In genomic region chr2:152455738-152456137, GRCh38 we compare ENCODE assay signal across 16 cellular contexts.
DNase-seq lines count a peak whose midpoint lies in the region; ATAC-seq, FAIRE-seq and TF ChIP-seq lines count a peak whose summit lies in the region.
"Had no signal": no experiment of that assay in that cellular context is flagged by ENCODE, and none has a peak within 500 bp of the region (broad histone marks: within the 10 kb centered on the region; RNA-seq: fewer than 3 reads in every experiment).

No MANE protein-coding gene starts in this region.

- H3K79me2 ChIP-seq in smooth muscle cell (ENCODE audit: low read depth) = peaks cover 63% of the 10 kb centered on the region

- H3K27me3 ChIP-seq in SJSA1 (replicated peaks) (no peaks in the 10 kb centered on the region), dorsolateral prefrontal cortex (no peaks in the 10 kb centered on the region), smooth muscle cell (ENCODE audit: low read depth) (no peaks in the 10 kb centered on the region)
- H3K27me3 ChIP-seq: BE2C had no signal

- H3K36me3 ChIP-seq in SJSA1 = no peaks in the 10 kb centered on the region
- H3K36me3 ChIP-seq in smooth muscle cell (ENCODE audit: low read depth) = no peaks in the 10 kb centered on the region
- H3K36me3 ChIP-seq: BE2C had no signal

- no peak overlapping the region for H3K4me3 Mint-ChIP-seq in naive thymus-derived CD8-positive, alpha-beta T cell
- H3K4me3 Mint-ChIP-seq: HFFc6 had no signal

- H3K36me3 Mint-ChIP-seq in naive thymus-derived CD8-positive, alpha-beta T cell = no peaks in the 10 kb centered on the region

- 96% methylated on average over 6 of the region's 6 CpGs for WGBS in smooth muscle cell (ENCODE audit: low lambda C conversion rate)

- no peak overlapping the region for H2AFZ ChIP-seq in smooth muscle cell (ENCODE audit: low read depth)

- H3K27ac ChIP-seq in SJSA1 = peak overlapping the region; percentile 35
- peak overlapping the region; percentile 84 to 100 (median 97) for H3K27ac ChIP-seq in dorsolateral prefrontal cortex
- peak overlapping the region; percentile 15 for H3K27ac ChIP-seq in smooth muscle cell (ENCODE audit: low read depth)
- H3K27ac ChIP-seq: KMS-11 had no signal

- H3K27me3 Mint-ChIP-seq in naive thymus-derived CD8-positive, alpha-beta T cell = peaks cover 0 to 16% (median 4%) of the 10 kb centered on the region in 5 donors

- POLR2A ChIA-PET in naive thymus-derived CD8-positive, alpha-beta T cell (lab: Charles Lee) = no interaction called here

- peaks cover 3% of the 10 kb centered on the region for H4K20me1 ChIP-seq in smooth muscle cell (ENCODE audit: low read depth)

- DNase-seq in GM19239 (ENCODE audit: insufficient read length, low spot score) (no peak), SJSA1 (ENCODE audit: low read depth in 1 of 2, low spot score in 2 of 2) (no peak), dorsolateral prefrontal cortex (no peak), smooth muscle cell (lab: John Stamatoyannopoulos, UW; ENCODE audit: unreplicated experiment) (no peak), T-helper 9 cell (no peak)
- no peak for DNase-seq in naive thymus-derived CD8-positive, alpha-beta T cell
- DNase-seq: BE2C, H7, MV-4-11, NCI-H1105 treated with DMSO at 0.1 percent for 48 hours, NCI-H2029 treated with DMSO at 0.1 percent for 48 hours, Right ventricle myocardium superior had no signal

- ATAC-seq in naive thymus-derived CD8-positive, alpha-beta T cell = no peak
- ATAC-seq in HG03565 (IDR thresholded peaks at IDR 0.05; ENCODE audit: unreplicated experiment) = no peak

- H3K4me1 Mint-ChIP-seq in naive thymus-derived CD8-positive, alpha-beta T cell = no peaks in the 10 kb centered on the region

- intact Hi-C loops in dorsolateral prefrontal cortex (cut with DNase I) = no loop called here

- peak; percentile 51 for FAIRE-seq in GM19239 (lab: Jason Lieb, UNC)
- FAIRE-seq: A549 had no signal

- H3F3A ChIP-seq in smooth muscle cell (ENCODE audit: low read depth) = no peaks in the 10 kb centered on the region

- peaks cover 0 to 4% (median 0%) of the 10 kb centered on the region in 9 donors for H3K9me3 Mint-ChIP-seq in naive thymus-derived CD8-positive, alpha-beta T cell
- H3K9me3 Mint-ChIP-seq: HFFc6 had no signal

- H3K9me3 ChIP-seq in SJSA1 (replicated peaks) (no peaks in the 10 kb centered on the region), smooth muscle cell (replicated peaks; ENCODE audit: low read depth) (no peaks in the 10 kb centered on the region)
- H3K9me3 ChIP-seq: A549, BE2C had no signal

- TF ChIP-seq CTCF in dorsolateral prefrontal cortex (IDR thresholded peaks at IDR 0.05 in 54 of 56, conservative IDR thresholded peaks at IDR 0.05 in 2 of 56; ENCODE audit: low read depth in 1 of 56, partially characterized antibody in 56 of 56) (no peak), smooth muscle cell (IDR thresholded peaks at IDR 0.05; ENCODE audit: borderline replicate concordance, insufficient read depth, poor library complexity, severe bottlenecking) (no peak)

- H3K9ac ChIP-seq in smooth muscle cell (ENCODE audit: low read depth) = no peak overlapping the region
- H3K9ac ChIP-seq: KMS-11 had no signal

- H3K4me2 ChIP-seq in smooth muscle cell = no peak overlapping the region
- H3K4me2 ChIP-seq: KMS-11 had no signal

- no peak overlapping the region for H3K4me3 ChIP-seq in SJSA1
- H3K4me3 ChIP-seq in dorsolateral prefrontal cortex = no peak overlapping the region
- H3K4me3 ChIP-seq in smooth muscle cell = no peak overlapping the region
- H3K4me3 ChIP-seq: A549 had no signal

- H3K27ac Mint-ChIP-seq in naive thymus-derived CD8-positive, alpha-beta T cell = no peak overlapping the region
- H3K27ac Mint-ChIP-seq: HFFc6 had no signal

- H3K4me1 ChIP-seq in SJSA1 (replicated peaks) = peaks cover 31% of the 10 kb centered on the region
- peaks cover 20% of the 10 kb centered on the region for H3K4me1 ChIP-seq in smooth muscle cell (ENCODE audit: low read depth)
- H3K4me1 ChIP-seq: BE2C had no signal

Comparison
In these comparisons a context has a peak if more than half of its experiments do, and no peak if none do; other contexts are left out.
1. H3K27ac ChIP-seq: peak in every context shown above with its lines; median percentile 97 in dorsolateral prefrontal cortex; 35 in SJSA1; 15 in smooth muscle cell.